1 cellular context compared by ENCODE assay signal in the genomic region with DNA sequence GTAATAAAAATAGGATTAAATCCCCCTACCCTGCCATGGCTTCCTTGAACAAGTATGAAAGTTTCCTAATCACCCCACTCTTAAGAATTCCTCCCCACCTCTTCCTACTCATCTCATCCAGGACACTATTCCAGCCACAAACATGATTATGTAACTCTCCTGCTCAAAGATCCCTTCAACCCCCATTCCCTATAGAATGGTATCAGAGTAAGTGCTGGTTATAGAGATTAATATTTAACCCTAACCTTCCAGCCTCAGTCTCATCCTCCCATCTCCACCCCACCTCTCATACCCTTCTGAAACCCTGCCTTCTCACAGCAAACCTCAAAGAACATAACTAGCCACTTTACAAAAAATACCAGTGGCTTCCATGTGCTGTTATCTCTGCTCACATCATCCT.
TF ChIP-seq lines count a peak whose summit lies in the region.

No MANE protein-coding gene starts in this region.

TF ChIP-seq in GM23338, 12 proteins besides CTCF, POLR2A, EP300 and RAD21:
- TF ChIP-seq, protein P1, sequence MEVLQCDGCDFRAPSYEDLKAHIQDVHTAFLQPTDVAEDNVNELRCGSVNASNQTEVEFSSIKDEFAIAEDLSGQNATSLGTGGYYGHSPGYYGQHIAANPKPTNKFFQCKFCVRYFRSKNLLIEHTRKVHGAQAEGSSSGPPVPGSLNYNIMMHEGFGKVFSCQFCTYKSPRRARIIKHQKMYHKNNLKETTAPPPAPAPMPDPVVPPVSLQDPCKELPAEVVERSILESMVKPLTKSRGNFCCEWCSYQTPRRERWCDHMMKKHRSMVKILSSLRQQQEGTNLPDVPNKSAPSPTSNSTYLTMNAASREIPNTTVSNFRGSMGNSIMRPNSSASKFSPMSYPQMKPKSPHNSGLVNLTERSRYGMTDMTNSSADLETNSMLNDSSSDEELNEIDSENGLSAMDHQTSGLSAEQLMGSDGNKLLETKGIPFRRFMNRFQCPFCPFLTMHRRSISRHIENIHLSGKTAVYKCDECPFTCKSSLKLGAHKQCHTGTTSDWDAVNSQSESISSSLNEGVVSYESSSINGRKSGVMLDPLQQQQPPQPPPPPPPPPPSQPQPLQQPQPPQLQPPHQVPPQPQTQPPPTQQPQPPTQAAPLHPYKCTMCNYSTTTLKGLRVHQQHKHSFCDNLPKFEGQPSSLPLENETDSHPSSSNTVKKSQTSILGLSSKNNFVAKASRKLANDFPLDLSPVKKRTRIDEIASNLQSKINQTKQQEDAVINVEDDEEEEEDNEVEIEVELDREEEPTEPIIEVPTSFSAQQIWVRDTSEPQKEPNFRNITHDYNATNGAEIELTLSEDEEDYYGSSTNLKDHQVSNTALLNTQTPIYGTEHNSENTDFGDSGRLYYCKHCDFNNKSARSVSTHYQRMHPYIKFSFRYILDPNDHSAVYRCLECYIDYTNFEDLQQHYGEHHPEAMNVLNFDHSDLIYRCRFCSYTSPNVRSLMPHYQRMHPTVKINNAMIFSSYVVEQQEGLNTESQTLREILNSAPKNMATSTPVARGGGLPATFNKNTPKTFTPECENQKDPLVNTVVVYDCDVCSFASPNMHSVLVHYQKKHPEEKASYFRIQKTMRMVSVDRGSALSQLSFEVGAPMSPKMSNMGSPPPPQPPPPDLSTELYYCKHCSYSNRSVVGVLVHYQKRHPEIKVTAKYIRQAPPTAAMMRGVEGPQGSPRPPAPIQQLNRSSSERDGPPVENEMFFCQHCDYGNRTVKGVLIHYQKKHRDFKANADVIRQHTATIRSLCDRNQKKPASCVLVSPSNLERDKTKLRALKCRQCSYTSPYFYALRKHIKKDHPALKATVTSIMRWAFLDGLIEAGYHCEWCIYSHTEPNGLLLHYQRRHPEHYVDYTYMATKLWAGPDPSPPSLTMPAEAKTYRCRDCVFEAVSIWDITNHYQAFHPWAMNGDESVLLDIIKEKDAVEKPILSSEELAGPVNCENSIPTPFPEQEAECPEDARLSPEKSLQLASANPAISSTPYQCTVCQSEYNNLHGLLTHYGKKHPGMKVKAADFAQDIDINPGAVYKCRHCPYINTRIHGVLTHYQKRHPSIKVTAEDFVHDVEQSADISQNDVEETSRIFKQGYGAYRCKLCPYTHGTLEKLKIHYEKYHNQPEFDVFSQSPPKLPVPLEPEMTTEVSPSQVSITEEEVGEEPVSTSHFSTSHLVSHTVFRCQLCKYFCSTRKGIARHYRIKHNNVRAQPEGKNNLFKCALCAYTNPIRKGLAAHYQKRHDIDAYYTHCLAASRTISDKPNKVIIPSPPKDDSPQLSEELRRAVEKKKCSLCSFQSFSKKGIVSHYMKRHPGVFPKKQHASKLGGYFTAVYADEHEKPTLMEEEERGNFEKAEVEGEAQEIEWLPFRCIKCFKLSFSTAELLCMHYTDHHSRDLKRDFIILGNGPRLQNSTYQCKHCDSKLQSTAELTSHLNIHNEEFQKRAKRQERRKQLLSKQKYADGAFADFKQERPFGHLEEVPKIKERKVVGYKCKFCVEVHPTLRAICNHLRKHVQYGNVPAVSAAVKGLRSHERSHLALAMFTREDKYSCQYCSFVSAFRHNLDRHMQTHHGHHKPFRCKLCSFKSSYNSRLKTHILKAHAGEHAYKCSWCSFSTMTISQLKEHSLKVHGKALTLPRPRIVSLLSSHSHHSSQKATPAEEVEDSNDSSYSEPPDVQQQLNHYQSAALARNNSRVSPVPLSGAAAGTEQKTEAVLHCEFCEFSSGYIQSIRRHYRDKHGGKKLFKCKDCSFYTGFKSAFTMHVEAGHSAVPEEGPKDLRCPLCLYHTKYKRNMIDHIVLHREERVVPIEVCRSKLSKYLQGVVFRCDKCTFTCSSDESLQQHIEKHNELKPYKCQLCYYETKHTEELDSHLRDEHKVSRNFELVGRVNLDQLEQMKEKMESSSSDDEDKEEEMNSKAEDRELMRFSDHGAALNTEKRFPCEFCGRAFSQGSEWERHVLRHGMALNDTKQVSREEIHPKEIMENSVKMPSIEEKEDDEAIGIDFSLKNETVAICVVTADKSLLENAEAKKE (CRISPR knock-in tag; IDR thresholded peaks at IDR 0.05): no peak
- no peak for TF ChIP-seq STAT1 (IDR thresholded peaks at IDR 0.05; ENCODE audit: unreplicated experiment)
- TF ChIP-seq, protein P2, sequence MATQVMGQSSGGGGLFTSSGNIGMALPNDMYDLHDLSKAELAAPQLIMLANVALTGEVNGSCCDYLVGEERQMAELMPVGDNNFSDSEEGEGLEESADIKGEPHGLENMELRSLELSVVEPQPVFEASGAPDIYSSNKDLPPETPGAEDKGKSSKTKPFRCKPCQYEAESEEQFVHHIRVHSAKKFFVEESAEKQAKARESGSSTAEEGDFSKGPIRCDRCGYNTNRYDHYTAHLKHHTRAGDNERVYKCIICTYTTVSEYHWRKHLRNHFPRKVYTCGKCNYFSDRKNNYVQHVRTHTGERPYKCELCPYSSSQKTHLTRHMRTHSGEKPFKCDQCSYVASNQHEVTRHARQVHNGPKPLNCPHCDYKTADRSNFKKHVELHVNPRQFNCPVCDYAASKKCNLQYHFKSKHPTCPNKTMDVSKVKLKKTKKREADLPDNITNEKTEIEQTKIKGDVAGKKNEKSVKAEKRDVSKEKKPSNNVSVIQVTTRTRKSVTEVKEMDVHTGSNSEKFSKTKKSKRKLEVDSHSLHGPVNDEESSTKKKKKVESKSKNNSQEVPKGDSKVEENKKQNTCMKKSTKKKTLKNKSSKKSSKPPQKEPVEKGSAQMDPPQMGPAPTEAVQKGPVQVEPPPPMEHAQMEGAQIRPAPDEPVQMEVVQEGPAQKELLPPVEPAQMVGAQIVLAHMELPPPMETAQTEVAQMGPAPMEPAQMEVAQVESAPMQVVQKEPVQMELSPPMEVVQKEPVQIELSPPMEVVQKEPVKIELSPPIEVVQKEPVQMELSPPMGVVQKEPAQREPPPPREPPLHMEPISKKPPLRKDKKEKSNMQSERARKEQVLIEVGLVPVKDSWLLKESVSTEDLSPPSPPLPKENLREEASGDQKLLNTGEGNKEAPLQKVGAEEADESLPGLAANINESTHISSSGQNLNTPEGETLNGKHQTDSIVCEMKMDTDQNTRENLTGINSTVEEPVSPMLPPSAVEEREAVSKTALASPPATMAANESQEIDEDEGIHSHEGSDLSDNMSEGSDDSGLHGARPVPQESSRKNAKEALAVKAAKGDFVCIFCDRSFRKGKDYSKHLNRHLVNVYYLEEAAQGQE (IDR thresholded peaks at IDR 0.05; ENCODE audit: unreplicated experiment): no peak
- no peak for TF ChIP-seq JUNB (IDR thresholded peaks at IDR 0.05; ENCODE audit: unreplicated experiment)
- TF ChIP-seq EZH2phosphoT487 (IDR thresholded peaks at IDR 0.05; ENCODE audit: unreplicated experiment): no peak
- TF ChIP-seq EZH2 (IDR thresholded peaks at IDR 0.05; ENCODE audit: low read depth, unreplicated experiment): no peak
- no peak for TF ChIP-seq CREB1 (CRISPR knock-in tag; IDR thresholded peaks at IDR 0.05; ENCODE audit: low read depth)
- TF ChIP-seq ZNF114 (CRISPR knock-in tag; IDR thresholded peaks at IDR 0.05): no peak
- TF ChIP-seq, protein P3, sequence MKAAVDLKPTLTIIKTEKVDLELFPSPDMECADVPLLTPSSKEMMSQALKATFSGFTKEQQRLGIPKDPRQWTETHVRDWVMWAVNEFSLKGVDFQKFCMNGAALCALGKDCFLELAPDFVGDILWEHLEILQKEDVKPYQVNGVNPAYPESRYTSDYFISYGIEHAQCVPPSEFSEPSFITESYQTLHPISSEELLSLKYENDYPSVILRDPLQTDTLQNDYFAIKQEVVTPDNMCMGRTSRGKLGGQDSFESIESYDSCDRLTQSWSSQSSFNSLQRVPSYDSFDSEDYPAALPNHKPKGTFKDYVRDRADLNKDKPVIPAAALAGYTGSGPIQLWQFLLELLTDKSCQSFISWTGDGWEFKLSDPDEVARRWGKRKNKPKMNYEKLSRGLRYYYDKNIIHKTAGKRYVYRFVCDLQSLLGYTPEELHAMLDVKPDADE (IDR thresholded peaks at IDR 0.05): no peak
- TF ChIP-seq POLR2AphosphoS5 (IDR thresholded peaks at IDR 0.05; ENCODE audit: low read depth): no peak
- no peak for TF ChIP-seq ZNF331 (CRISPR knock-in tag; IDR thresholded peaks at IDR 0.05; ENCODE audit: low read depth)
- no peak for TF ChIP-seq NANOG (IDR thresholded peaks at IDR 0.05; ENCODE audit: borderline replicate concordance)
TF ChIP-seq in GM23338: peak in this region for 0.
